1 cellular context compared by ENCODE assay signal in the genomic region with DNA sequence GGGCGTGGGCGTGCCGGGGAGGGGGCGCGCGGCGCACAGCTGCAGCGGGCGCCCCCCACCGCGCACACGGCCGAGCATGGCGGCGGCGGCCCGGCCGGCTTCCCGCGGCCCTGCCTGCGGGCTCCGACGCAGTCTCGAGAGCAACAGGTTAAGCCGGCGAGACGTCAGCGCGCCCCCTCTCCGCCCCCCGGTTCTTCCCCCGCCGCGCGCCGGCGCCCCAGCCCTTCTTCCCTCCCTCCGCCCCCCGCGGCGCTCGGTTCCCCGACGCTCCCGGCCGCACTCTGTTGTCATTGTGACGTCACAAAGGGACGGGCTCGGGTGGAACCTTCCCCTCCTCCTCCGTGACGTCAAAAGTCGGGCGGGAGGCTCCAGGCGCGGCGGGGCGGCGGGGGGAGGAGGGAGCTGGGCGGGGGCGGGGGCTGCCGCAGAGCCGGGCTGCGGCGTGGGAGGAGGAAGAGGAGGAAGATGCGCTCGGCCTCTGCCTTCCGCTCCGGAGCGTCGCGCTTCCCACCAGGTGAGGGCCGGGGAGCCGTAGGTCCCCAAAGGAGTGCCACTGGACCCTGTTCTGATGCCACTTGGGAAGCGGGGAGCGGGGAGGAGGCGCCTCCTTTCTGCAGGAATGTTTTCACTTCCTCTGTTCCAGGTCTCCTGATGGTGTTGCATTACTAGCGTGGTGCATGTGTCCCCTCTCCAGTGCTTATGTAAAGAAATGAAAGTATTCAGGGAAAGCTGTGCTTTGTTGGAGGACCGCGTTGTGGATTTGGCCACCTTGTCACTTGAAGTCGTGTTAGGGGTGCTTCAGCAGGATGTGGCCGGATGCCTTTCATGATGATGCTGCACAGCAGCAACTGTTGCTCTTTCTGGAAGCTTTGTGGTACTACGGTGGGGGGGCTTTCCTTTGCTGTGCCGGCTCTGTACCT.
A peak's percentile ranks its signal among the peaks of the same experiment; 100 is the strongest.
TF ChIP-seq lines count a peak whose summit lies in the region.

No MANE protein-coding gene starts in this region.

TF ChIP-seq in HepG2, 621 proteins besides CTCF, POLR2A, EP300 and RAD21 (continued from another document and continues in another):
- TF ChIP-seq, protein P1, sequence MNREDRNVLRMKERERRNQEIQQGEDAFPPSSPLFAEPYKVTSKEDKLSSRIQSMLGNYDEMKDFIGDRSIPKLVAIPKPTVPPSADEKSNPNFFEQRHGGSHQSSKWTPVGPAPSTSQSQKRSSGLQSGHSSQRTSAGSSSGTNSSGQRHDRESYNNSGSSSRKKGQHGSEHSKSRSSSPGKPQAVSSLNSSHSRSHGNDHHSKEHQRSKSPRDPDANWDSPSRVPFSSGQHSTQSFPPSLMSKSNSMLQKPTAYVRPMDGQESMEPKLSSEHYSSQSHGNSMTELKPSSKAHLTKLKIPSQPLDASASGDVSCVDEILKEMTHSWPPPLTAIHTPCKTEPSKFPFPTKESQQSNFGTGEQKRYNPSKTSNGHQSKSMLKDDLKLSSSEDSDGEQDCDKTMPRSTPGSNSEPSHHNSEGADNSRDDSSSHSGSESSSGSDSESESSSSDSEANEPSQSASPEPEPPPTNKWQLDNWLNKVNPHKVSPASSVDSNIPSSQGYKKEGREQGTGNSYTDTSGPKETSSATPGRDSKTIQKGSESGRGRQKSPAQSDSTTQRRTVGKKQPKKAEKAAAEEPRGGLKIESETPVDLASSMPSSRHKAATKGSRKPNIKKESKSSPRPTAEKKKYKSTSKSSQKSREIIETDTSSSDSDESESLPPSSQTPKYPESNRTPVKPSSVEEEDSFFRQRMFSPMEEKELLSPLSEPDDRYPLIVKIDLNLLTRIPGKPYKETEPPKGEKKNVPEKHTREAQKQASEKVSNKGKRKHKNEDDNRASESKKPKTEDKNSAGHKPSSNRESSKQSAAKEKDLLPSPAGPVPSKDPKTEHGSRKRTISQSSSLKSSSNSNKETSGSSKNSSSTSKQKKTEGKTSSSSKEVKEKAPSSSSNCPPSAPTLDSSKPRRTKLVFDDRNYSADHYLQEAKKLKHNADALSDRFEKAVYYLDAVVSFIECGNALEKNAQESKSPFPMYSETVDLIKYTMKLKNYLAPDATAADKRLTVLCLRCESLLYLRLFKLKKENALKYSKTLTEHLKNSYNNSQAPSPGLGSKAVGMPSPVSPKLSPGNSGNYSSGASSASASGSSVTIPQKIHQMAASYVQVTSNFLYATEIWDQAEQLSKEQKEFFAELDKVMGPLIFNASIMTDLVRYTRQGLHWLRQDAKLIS (CRISPR knock-in tag; IDR thresholded peaks at IDR 0.05) = no peak
- TF ChIP-seq ZNF878 (CRISPR knock-in tag; IDR thresholded peaks at IDR 0.05) (no peak), POLR2AphosphoS5 (IDR thresholded peaks at IDR 0.05; ENCODE audit: low read depth, low read length) (no peak), ETV5 (CRISPR knock-in tag; IDR thresholded peaks at IDR 0.05; ENCODE audit: borderline replicate concordance) (peak; percentile 54), ZNF777 (CRISPR knock-in tag; IDR thresholded peaks at IDR 0.05) (0 out of 2 replicates have a peak, but pooled peaks have one; percentile 7), CEBPB (IDR thresholded peaks at IDR 0.05; ENCODE audit: borderline replicate concordance, low read depth, low read length) (no peak), SCMH1 (CRISPR knock-in tag; IDR thresholded peaks at IDR 0.05; ENCODE audit: borderline replicate concordance) (no peak), NBN (conservative IDR thresholded peaks at IDR 0.05) (no peak), POLR2G (IDR thresholded peaks at IDR 0.05; ENCODE audit: low read depth, low read length) (peak; percentile 66), ZNF652 (CRISPR knock-in tag; IDR thresholded peaks at IDR 0.05; ENCODE audit: borderline replicate concordance, low read depth) (no peak), ZNF879 (CRISPR knock-in tag; IDR thresholded peaks at IDR 0.05) (no peak), ZNF768 (CRISPR knock-in tag; IDR thresholded peaks at IDR 0.05) (peak; percentile 19; the same call in 1 of the 2 replicates), ZNF605 (CRISPR knock-in tag; IDR thresholded peaks at IDR 0.05) (peak; percentile 63; the same call in 1 of the 2 replicates), ZNF232 (CRISPR knock-in tag; IDR thresholded peaks at IDR 0.05; ENCODE audit: borderline replicate concordance) (no peak), KLF13 (CRISPR knock-in tag; IDR thresholded peaks at IDR 0.05) (no peak), RAD51 (IDR thresholded peaks at IDR 0.05; ENCODE audit: borderline replicate concordance) (no peak), ZNF225 (CRISPR knock-in tag; IDR thresholded peaks at IDR 0.05) (no peak), ZBTB20 (CRISPR knock-in tag; IDR thresholded peaks at IDR 0.05; ENCODE audit: borderline replicate concordance, low read depth) (no peak), ZNF792 (CRISPR knock-in tag; IDR thresholded peaks at IDR 0.05) (peak; percentile 73; the same call in 1 of the 2 replicates), ZNF660 (CRISPR knock-in tag; IDR thresholded peaks at IDR 0.05; ENCODE audit: borderline replicate concordance, low read depth) (no peak), HDAC2 (CRISPR knock-in tag; IDR thresholded peaks at IDR 0.05) (no peak), EZH2 (conservative IDR thresholded peaks at IDR 0.05; ENCODE audit: low read depth, low read length) (no peak), SMAD1 (CRISPR knock-in tag; IDR thresholded peaks at IDR 0.05; ENCODE audit: borderline replicate concordance, low read depth) (no peak), ZNF713 (CRISPR knock-in tag; IDR thresholded peaks at IDR 0.05) (no peak)
- TF ChIP-seq, protein P2, sequence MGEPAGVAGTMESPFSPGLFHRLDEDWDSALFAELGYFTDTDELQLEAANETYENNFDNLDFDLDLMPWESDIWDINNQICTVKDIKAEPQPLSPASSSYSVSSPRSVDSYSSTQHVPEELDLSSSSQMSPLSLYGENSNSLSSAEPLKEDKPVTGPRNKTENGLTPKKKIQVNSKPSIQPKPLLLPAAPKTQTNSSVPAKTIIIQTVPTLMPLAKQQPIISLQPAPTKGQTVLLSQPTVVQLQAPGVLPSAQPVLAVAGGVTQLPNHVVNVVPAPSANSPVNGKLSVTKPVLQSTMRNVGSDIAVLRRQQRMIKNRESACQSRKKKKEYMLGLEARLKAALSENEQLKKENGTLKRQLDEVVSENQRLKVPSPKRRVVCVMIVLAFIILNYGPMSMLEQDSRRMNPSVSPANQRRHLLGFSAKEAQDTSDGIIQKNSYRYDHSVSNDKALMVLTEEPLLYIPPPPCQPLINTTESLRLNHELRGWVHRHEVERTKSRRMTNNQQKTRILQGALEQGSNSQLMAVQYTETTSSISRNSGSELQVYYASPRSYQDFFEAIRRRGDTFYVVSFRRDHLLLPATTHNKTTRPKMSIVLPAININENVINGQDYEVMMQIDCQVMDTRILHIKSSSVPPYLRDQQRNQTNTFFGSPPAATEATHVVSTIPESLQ (CRISPR knock-in tag; conservative IDR thresholded peaks at IDR 0.05) = no peak
- TF ChIP-seq, protein P3, sequence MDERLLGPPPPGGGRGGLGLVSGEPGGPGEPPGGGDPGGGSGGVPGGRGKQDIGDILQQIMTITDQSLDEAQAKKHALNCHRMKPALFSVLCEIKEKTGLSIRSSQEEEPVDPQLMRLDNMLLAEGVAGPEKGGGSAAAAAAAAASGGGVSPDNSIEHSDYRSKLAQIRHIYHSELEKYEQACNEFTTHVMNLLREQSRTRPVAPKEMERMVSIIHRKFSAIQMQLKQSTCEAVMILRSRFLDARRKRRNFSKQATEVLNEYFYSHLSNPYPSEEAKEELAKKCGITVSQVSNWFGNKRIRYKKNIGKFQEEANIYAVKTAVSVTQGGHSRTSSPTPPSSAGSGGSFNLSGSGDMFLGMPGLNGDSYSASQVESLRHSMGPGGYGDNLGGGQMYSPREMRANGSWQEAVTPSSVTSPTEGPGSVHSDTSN (CRISPR knock-in tag; IDR thresholded peaks at IDR 0.05) = no peak
- TF ChIP-seq, protein P4, sequence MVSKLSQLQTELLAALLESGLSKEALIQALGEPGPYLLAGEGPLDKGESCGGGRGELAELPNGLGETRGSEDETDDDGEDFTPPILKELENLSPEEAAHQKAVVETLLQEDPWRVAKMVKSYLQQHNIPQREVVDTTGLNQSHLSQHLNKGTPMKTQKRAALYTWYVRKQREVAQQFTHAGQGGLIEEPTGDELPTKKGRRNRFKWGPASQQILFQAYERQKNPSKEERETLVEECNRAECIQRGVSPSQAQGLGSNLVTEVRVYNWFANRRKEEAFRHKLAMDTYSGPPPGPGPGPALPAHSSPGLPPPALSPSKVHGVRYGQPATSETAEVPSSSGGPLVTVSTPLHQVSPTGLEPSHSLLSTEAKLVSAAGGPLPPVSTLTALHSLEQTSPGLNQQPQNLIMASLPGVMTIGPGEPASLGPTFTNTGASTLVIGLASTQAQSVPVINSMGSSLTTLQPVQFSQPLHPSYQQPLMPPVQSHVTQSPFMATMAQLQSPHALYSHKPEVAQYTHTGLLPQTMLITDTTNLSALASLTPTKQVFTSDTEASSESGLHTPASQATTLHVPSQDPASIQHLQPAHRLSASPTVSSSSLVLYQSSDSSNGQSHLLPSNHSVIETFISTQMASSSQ (IDR thresholded peaks at IDR 0.05; ENCODE audit: low read depth) = no peak; the same call in 1 of the 2 replicates
- TF ChIP-seq, protein P4 (CRISPR knock-in tag; IDR thresholded peaks at IDR 0.05; ENCODE audit: borderline replicate concordance) = no peak
- TF ChIP-seq, protein P5, sequence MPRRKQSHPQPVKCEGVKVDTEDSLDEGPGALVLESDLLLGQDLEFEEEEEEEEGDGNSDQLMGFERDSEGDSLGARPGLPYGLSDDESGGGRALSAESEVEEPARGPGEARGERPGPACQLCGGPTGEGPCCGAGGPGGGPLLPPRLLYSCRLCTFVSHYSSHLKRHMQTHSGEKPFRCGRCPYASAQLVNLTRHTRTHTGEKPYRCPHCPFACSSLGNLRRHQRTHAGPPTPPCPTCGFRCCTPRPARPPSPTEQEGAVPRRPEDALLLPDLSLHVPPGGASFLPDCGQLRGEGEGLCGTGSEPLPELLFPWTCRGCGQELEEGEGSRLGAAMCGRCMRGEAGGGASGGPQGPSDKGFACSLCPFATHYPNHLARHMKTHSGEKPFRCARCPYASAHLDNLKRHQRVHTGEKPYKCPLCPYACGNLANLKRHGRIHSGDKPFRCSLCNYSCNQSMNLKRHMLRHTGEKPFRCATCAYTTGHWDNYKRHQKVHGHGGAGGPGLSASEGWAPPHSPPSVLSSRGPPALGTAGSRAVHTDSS (CRISPR knock-in tag; conservative IDR thresholded peaks at IDR 0.05) = no peak
- TF ChIP-seq, protein P6, sequence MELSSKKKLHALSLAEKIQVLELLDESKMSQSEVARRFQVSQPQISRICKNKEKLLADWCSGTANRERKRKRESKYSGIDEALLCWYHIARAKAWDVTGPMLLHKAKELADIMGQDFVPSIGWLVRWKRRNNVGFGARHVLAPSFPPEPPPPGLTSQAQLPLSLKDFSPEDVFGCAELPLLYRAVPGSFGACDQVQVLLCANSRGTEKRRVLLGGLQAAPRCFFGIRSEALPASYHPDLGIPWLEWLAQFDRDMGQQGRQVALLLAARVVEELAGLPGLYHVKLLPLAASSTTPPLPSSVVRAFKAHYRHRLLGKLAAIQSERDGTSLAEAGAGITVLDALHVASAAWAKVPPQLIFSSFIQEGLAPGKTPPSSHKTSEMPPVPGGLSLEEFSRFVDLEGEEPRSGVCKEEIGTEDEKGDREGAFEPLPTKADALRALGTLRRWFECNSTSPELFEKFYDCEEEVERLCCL (CRISPR knock-in tag; IDR thresholded peaks at IDR 0.05; ENCODE audit: borderline replicate concordance) = no peak; the same call in 1 of the 2 replicates
- TF ChIP-seq, protein P7, sequence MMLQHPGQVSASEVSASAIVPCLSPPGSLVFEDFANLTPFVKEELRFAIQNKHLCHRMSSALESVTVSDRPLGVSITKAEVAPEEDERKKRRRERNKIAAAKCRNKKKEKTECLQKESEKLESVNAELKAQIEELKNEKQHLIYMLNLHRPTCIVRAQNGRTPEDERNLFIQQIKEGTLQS (CRISPR knock-in tag; IDR thresholded peaks at IDR 0.05) = no peak
- TF ChIP-seq, protein P8, sequence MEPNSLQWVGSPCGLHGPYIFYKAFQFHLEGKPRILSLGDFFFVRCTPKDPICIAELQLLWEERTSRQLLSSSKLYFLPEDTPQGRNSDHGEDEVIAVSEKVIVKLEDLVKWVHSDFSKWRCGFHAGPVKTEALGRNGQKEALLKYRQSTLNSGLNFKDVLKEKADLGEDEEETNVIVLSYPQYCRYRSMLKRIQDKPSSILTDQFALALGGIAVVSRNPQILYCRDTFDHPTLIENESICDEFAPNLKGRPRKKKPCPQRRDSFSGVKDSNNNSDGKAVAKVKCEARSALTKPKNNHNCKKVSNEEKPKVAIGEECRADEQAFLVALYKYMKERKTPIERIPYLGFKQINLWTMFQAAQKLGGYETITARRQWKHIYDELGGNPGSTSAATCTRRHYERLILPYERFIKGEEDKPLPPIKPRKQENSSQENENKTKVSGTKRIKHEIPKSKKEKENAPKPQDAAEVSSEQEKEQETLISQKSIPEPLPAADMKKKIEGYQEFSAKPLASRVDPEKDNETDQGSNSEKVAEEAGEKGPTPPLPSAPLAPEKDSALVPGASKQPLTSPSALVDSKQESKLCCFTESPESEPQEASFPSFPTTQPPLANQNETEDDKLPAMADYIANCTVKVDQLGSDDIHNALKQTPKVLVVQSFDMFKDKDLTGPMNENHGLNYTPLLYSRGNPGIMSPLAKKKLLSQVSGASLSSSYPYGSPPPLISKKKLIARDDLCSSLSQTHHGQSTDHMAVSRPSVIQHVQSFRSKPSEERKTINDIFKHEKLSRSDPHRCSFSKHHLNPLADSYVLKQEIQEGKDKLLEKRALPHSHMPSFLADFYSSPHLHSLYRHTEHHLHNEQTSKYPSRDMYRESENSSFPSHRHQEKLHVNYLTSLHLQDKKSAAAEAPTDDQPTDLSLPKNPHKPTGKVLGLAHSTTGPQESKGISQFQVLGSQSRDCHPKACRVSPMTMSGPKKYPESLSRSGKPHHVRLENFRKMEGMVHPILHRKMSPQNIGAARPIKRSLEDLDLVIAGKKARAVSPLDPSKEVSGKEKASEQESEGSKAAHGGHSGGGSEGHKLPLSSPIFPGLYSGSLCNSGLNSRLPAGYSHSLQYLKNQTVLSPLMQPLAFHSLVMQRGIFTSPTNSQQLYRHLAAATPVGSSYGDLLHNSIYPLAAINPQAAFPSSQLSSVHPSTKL (CRISPR knock-in tag; IDR thresholded peaks at IDR 0.05) = peak; percentile 42
- TF ChIP-seq, protein P9, sequence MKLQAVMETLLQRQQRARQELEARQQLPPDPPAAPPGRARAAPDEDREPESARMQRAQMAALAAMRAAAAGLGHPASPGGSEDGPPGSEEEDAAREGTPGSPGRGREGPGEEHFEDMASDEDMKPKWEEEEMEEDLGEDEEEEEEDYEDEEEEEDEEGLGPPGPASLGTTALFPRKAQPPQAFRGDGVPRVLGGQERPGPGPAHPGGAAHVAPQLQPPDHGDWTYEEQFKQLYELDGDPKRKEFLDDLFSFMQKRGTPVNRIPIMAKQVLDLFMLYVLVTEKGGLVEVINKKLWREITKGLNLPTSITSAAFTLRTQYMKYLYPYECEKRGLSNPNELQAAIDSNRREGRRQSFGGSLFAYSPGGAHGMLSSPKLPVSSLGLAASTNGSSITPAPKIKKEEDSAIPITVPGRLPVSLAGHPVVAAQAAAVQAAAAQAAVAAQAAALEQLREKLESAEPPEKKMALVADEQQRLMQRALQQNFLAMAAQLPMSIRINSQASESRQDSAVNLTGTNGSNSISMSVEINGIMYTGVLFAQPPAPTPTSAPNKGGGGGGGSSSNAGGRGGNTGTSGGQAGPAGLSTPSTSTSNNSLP (IDR thresholded peaks at IDR 0.05; ENCODE audit: low read depth, low read length) = no peak
